Comparison of ENCODE assay signal across 25 cellular contexts in genomic region chr1:29502225-29502755, GRCh38.
"Had no signal": no experiment of that assay in that cellular context is flagged by ENCODE, and none has a peak within 500 bp of the region (broad histone marks: within the 10 kb centered on the region; RNA-seq: fewer than 3 reads in every experiment).

No MANE protein-coding gene starts in this region.

- H3K36me3 Mint-ChIP-seq: activated naive CD4-positive, alpha-beta T cell treated with anti-CD3 and anti-CD28 coated beads, Interleukin-2, amount 10 ng/mL, durations not matched to agents 7 days and 5 days; stimulated activated naive B cell treated with anti-CD40 and anti-IgM and Interleukin-4, amounts not matched to agents 10 μg/mL and 1 μg/mL and 100 μg/mL, for 72 hours; type B pancreatic cell had no signal

- H3K9me3 ChIP-seq: heart right ventricle, left lung, neutrophil, pancreas, thoracic aorta had no signal

- H3K4me3 Mint-ChIP-seq: activated CD4-positive, alpha-beta T cell treated with anti-CD3 and anti-CD28 coated beads, Interleukin-2, amount 10 ng/mL, durations not matched to agents 7 days and 5 days; activated CD8-positive, alpha-beta T cell treated with anti-CD3 and anti-CD28 coated beads, Interleukin-2, amount 10 ng/mL, durations not matched to agents 7 days and 5 days; activated naive CD4-positive, alpha-beta T cell treated with anti-CD3 and anti-CD28 coated beads, Interleukin-2, amount 10 ng/mL, durations not matched to agents 7 days and 5 days; naive thymus-derived CD4-positive, alpha-beta T cell; stimulated activated naive B cell treated with anti-CD40 and anti-IgM and Interleukin-4, amounts not matched to agents 10 μg/mL and 1 μg/mL and 100 μg/mL, for 72 hours; type B pancreatic cell had no signal

- H3K27ac Mint-ChIP-seq: activated CD4-positive, alpha-beta T cell treated with anti-CD3 and anti-CD28 coated beads, Interleukin-2, amount 10 ng/mL, durations not matched to agents 7 days and 5 days; activated CD8-positive, alpha-beta T cell treated with anti-CD3 and anti-CD28 coated beads, Interleukin-2, amount 10 ng/mL, durations not matched to agents 7 days and 5 days; activated naive CD4-positive, alpha-beta T cell treated with anti-CD3 and anti-CD28 coated beads, Interleukin-2, amount 10 ng/mL, durations not matched to agents 7 days and 5 days; stimulated activated naive B cell treated with anti-CD40 and anti-IgM and Interleukin-4, amounts not matched to agents 10 μg/mL and 1 μg/mL and 100 μg/mL, for 72 hours; type B pancreatic cell had no signal

- H3K27ac ChIP-seq: heart right ventricle, left lung, neutrophil, pancreas, thoracic aorta, WERI-Rb-1 had no signal

- H3K27me3 ChIP-seq: neutrophil, pancreas had no signal

- H3K4me3 ChIP-seq: heart right ventricle, left lung, lung, pancreas, smooth muscle cell, thoracic aorta had no signal

- H3K9me3 Mint-ChIP-seq: activated CD4-positive, alpha-beta T cell treated with anti-CD3 and anti-CD28 coated beads, Interleukin-2, amount 10 ng/mL, durations not matched to agents 7 days and 5 days; activated naive CD4-positive, alpha-beta T cell treated with anti-CD3 and anti-CD28 coated beads, Interleukin-2, amount 10 ng/mL, durations not matched to agents 7 days and 5 days; stimulated activated naive B cell treated with anti-CD40 and anti-IgM and Interleukin-4, amounts not matched to agents 10 μg/mL and 1 μg/mL and 100 μg/mL, for 72 hours; type B pancreatic cell had no signal

- ATAC-seq: activated CD8-positive, alpha-beta T cell treated with anti-CD3 and anti-CD28 coated beads, Interleukin-2, amount 10 ng/mL, durations not matched to agents 7 days and 5 days; heart right ventricle; left lung; naive thymus-derived CD4-positive, alpha-beta T cell; pancreas; right cardiac atrium; stimulated activated naive B cell treated with anti-CD40 and anti-IgM and Interleukin-4, amounts not matched to agents 10 μg/mL and 1 μg/mL and 100 μg/mL, for 72 hours had no signal

- H3K4me1 ChIP-seq: left lung, pancreas had no signal

- H3K36me3 ChIP-seq: heart right ventricle, left lung, neutrophil, pancreas, thoracic aorta, WERI-Rb-1 had no signal

- DNase-seq: activated CD4-positive, alpha-beta T cell treated with anti-CD3 and anti-CD28 coated beads, Interleukin-2, amount 10 ng/mL, durations not matched to agents 7 days and 5 days; activated CD4-positive, CD25-positive, alpha-beta regulatory T cell treated with anti-CD3 and anti-CD28 coated beads, Interleukin-2, amount 50 U/mL, for 72 hours; activated CD8-positive, alpha-beta T cell treated with anti-CD3 and anti-CD28 coated beads, Interleukin-2, amount 10 ng/mL, durations not matched to agents 7 days and 5 days; activated naive CD4-positive, alpha-beta T cell treated with anti-CD3 and anti-CD28 coated beads, Interleukin-2, amount 10 ng/mL, durations not matched to agents 7 days and 5 days; activated T-cell treated with anti-CD3 and anti-CD28 coated beads, Interleukin-2, amount 50 U/mL, for 48 hours; amygdala; cerebellar nuclear complex; effector CD4-positive, alpha-beta T cell; erythroblast; foreskin fibroblast; heart right ventricle; left lung; naive thymus-derived CD4-positive, alpha-beta T cell; right cardiac atrium; stimulated activated CD4-positive, alpha-beta T cell treated with anti-CD3 and anti-CD28 coated beads, Interleukin-15, amount 100 ng/mL, for 24 hours; stimulated activated CD8-positive, alpha-beta memory T cell treated with anti-CD3 and anti-CD28 coated beads, Interleukin-4, amount 100 ng/mL, for 48 hours; stimulated activated naive B cell treated with anti-CD40 and anti-IgM and Interleukin-4, amounts not matched to agents 10 μg/mL and 1 μg/mL and 100 μg/mL, for 72 hours; T-helper 1 cell; WERI-Rb-1 had no signal

- H3K4me1 Mint-ChIP-seq: activated CD4-positive, alpha-beta T cell treated with anti-CD3 and anti-CD28 coated beads, Interleukin-2, amount 10 ng/mL, durations not matched to agents 7 days and 5 days; activated naive CD4-positive, alpha-beta T cell treated with anti-CD3 and anti-CD28 coated beads, Interleukin-2, amount 10 ng/mL, durations not matched to agents 7 days and 5 days; stimulated activated naive B cell treated with anti-CD40 and anti-IgM and Interleukin-4, amounts not matched to agents 10 μg/mL and 1 μg/mL and 100 μg/mL, for 72 hours had no signal
